17 cellular contexts compared by ENCODE assay signal in the genomic region with DNA sequence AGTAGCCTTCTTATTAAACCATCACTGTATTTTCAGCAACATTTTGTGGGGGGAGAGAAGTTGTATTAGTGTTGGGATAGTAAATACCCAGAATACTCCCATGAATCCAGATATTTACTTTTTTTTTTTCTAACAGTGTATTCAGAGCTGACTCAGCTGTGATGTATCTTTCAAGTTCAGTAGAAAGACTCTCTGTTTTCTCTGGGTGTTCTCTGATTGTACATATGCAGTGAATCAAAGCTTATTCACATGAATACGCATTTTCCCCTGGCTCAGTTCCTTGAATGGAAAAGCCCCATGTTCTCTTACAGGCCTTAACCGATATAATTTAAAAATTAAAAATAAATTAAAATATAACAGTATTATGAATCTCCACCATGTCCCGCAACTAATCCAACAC. TPM values are rescaled to one million over a fixed set of nuclear protein-coding genes. Genes with fewer than 3 reads are reported as not detected.
DNase-seq lines count a peak whose midpoint lies in the region; ATAC-seq and TF ChIP-seq lines count a peak whose summit lies in the region.
"Had no signal": no experiment of that assay in that cellular context is flagged by ENCODE, and none has a peak within 500 bp of the region (broad histone marks: within the 10 kb centered on the region; RNA-seq: fewer than 3 reads in every experiment).

No MANE protein-coding gene starts in this region.

- H3K9ac ChIP-seq in PC-3 (ENCODE audit: low read length) (peak overlapping the region; percentile 89), fibroblast of lung (ENCODE audit: insufficient read depth, low read length) (no peak overlapping the region)

- peaks cover 8% of the 10 kb centered on the region for H3K4me1 Mint-ChIP-seq in activated T-cell treated with anti-CD3 and anti-CD28 coated beads, Interleukin-2, amount 50 U/mL, for 4 hours (ENCODE audit: low read depth)

- H3K79me2 ChIP-seq in PC-3 (ENCODE audit: low read length) = peaks cover 6% of the 10 kb centered on the region; the same call in 1 of the 2 replicates
- no peaks in the 10 kb centered on the region for H3K79me2 ChIP-seq in fibroblast of lung (ENCODE audit: control insufficient read depth, insufficient read depth, low read length)

- no peak overlapping the region for H3K4me3 Mint-ChIP-seq in activated T-cell treated with anti-CD3 and anti-CD28 coated beads, Interleukin-2, amount 50 U/mL, for 4 hours

- CTCF ChIA-PET in PC-3 (lab: Charles Lee) = interaction anchor here (0.6 to 2.2 kb wide), 3 partner anchors 16 to 198 kb away, joined by 3 to 9 read pairs (median 4); no protein-coding TSS in a partner anchor

- no peaks in the 10 kb centered on the region for H3K9me2 ChIP-seq in PC-3 (replicated peaks; ENCODE audit: low read length)

- H4K20me1 ChIP-seq in PC-3 (ENCODE audit: low read length) = peaks cover 9% of the 10 kb centered on the region
- H4K20me1 ChIP-seq in fibroblast of lung (ENCODE audit: control insufficient read depth, extremely low read depth, insufficient read depth, low read length) = no peaks in the 10 kb centered on the region

- POLR2A ChIA-PET in PC-3 (lab: Charles Lee; ENCODE audit: unreplicated experiment) = interaction anchor here (0.6 to 0.7 kb wide), 4 partner anchors 74 to 767 kb away, joined by 3 to 29 read pairs (median 4); a partner anchor contains a TSS

- H3K27me3 Mint-ChIP-seq in activated T-cell treated with anti-CD3 and anti-CD28 coated beads, Interleukin-2, amount 50 U/mL, for 4 hours (ENCODE audit: low read depth) = peaks cover 40% of the 10 kb centered on the region

- ATAC-seq in PC-3 (peak; percentile 58), GM21723 (IDR thresholded peaks at IDR 0.05; ENCODE audit: unreplicated experiment) (no peak)
- no peak for ATAC-seq in activated T-cell treated with anti-CD3 and anti-CD28 coated beads, Interleukin-2, amount 50 U/mL, for 4 hours

- peak overlapping the region; percentile 83 for H3K4me2 ChIP-seq in PC-3 (ENCODE audit: low read length)
- H3K4me2 ChIP-seq in fibroblast of lung (ENCODE audit: extremely low read depth, insufficient read depth, low read length) = no peak overlapping the region

- intact Hi-C loops in PC-3 (cut with micrococcal nuclease) = loop anchor here (1.0 kb wide), 1 partner anchor 294 kb away; no protein-coding TSS in a partner anchor

- H3F3A ChIP-seq in PC-3 (ENCODE audit: low read length, unreplicated experiment) = no peaks in the 10 kb centered on the region

- DNase-seq in EL (peak; percentile 31), PC-3 (peak; percentile 87), fibroblast of lung (ENCODE audit: low read depth in 2 of 2) (peak; percentile 71 to 79), non-pigmented ciliary epithelial cell (ENCODE audit: low read depth) (peak; percentile 60), NCI-H82 (lab: John Stamatoyannopoulos, UW) (no peak)
- no peak for DNase-seq in activated T-cell treated with anti-CD3 and anti-CD28 coated beads, Interleukin-2, amount 50 U/mL, for 4 hours
- DNase-seq in activated CD8-positive, alpha-beta memory T cell treated with anti-CD3 and anti-CD28 coated beads, Interleukin-2, amount 50 U/mL, for 4 hours = no peak
- DNase-seq: activated CD8-positive, alpha-beta memory T cell treated with anti-CD3 and anti-CD28 coated beads, Interleukin-2, amount 10 ng/mL, durations not matched to agents 7 days and 5 days; CD4-positive, alpha-beta memory T cell; NCI-H187 treated with DMSO at 0.1 percent for 48 hours; Peyer's patch; stimulated activated CD4-positive, alpha-beta T cell treated with anti-CD3 and anti-CD28 coated beads, Interleukin-4, amount 100 ng/mL, for 4 hours had no signal

- H3K9me3 Mint-ChIP-seq in activated T-cell treated with anti-CD3 and anti-CD28 coated beads, Interleukin-2, amount 50 U/mL, for 4 hours = no peaks in the 10 kb centered on the region

- no peaks in the 10 kb centered on the region for H3K27me3 ChIP-seq in PC-3 (ENCODE audit: low read length)
- H3K27me3 ChIP-seq in fibroblast of lung (ENCODE audit: control insufficient read depth, insufficient read depth, low read length) = no peaks in the 10 kb centered on the region
- H3K27me3 ChIP-seq: ovary, Peyer's patch had no signal

- no TSS peak for BruUV-seq in PC-3 (replicated peaks; lab: Mats Ljungman, UMichigan)

- no peaks in the 10 kb centered on the region for H3K9me3 ChIP-seq in PC-3 (ENCODE audit: low read length)
- H3K9me3 ChIP-seq in fibroblast of lung (ENCODE audit: control insufficient read depth, insufficient read depth, low read depth, low read length) = no peaks in the 10 kb centered on the region
- H3K9me3 ChIP-seq: ovary, Peyer's patch had no signal

- H3K4me1 ChIP-seq in PC-3 (ENCODE audit: insufficient read depth, low read length) = peaks cover 15% of the 10 kb centered on the region
- peaks cover 2% of the 10 kb centered on the region for H3K4me1 ChIP-seq in fibroblast of lung (ENCODE audit: control insufficient read depth, extremely low read depth, insufficient read depth, low read length)

- H2AFZ ChIP-seq in PC-3 (ENCODE audit: low read length) (no peak overlapping the region), fibroblast of lung (ENCODE audit: low read length) (no peak overlapping the region)

- H3K4me3 ChIP-seq in PC-3 (ENCODE audit: low read length) (peak overlapping the region; percentile 83), fibroblast of lung (replicated peaks in 1 of 4; ENCODE audit: control extremely low read depth in 1 of 4, insufficient read depth in 1 of 4, low read depth in 3 of 4, low read length in 4 of 4) (peak overlapping the region in 1 of 4 experiments; percentile 68)
- H3K4me3 ChIP-seq: K562 had no signal

- peaks cover 6% of the 10 kb centered on the region; the same call in 1 of the 2 replicates for H3K36me3 ChIP-seq in PC-3 (ENCODE audit: low read depth, low read length)
- no peaks in the 10 kb centered on the region for H3K36me3 ChIP-seq in fibroblast of lung (ENCODE audit: control insufficient read depth, insufficient read depth, low read length)
- H3K36me3 ChIP-seq: ovary, Peyer's patch had no signal

- H3K36me3 Mint-ChIP-seq in activated T-cell treated with anti-CD3 and anti-CD28 coated beads, Interleukin-2, amount 50 U/mL, for 4 hours (ENCODE audit: insufficient read depth) = no peaks in the 10 kb centered on the region
- H3K36me3 Mint-ChIP-seq: activated CD8-positive, alpha-beta memory T cell treated with anti-CD3 and anti-CD28 coated beads, Interleukin-2, amount 10 ng/mL, durations not matched to agents 7 days and 5 days; CD4-positive, alpha-beta memory T cell had no signal

- H3K27ac ChIP-seq in PC-3 (ENCODE audit: low read length) (peak overlapping the region; percentile 90), fibroblast of lung (ENCODE audit: insufficient read depth, low read length) (no peak overlapping the region)
- H3K27ac ChIP-seq: Peyer's patch had no signal

- TF ChIP-seq CTCF in PC-3 (conservative IDR thresholded peaks at IDR 0.05; ENCODE audit: low read depth, low read length) (no peak), fibroblast of lung (conservative IDR thresholded peaks at IDR 0.05 in 1 of 2, IDR thresholded peaks at IDR 0.05 in 1 of 2; ENCODE audit: low read depth in 1 of 2, low read length in 2 of 2) (no peak)

RNA-seq across cellular contexts. Expression of a gene that starts 1.3 kb away (rescaled TPM):
- total RNA-seq in PC-3 (2014; rRNA removed) = 53.1 and 62.6 TPM in 2 replicates
- 1.5 and 14.4 TPM in 2 replicates for total RNA-seq in fibroblast of lung
- 57.6 and 76.0 TPM in 2 replicates for polyA plus RNA-seq in fibroblast of lung
- polyA plus RNA-seq in fibroblast of lung (2012) = 58.9 and 71.5 TPM in 2 replicates
- 35.6 and 44.9 TPM in 2 replicates for polyA minus RNA-seq in fibroblast of lung (ENCODE audit: low replicate concordance)
- 1 to 10 TPM; 1.2 to 3.2 (median 1.3) TPM for total RNA-seq in activated T-cell treated with anti-CD3 and anti-CD28 coated beads, Interleukin-2, amount 50 U/mL, for 4 hours
- total RNA-seq: CD4-positive, alpha-beta memory T cell had no signal
- polyA plus RNA-seq: CD4-positive, alpha-beta memory T cell had no signal

RNA-seq across cellular contexts. Expression of a gene that starts 17.1 kb away (rescaled TPM):
- total RNA-seq in PC-3 (2014; rRNA removed) (not detected in 2 replicates), fibroblast of lung (not detected in 2 replicates)
- not detected in 2 replicates for polyA plus RNA-seq in fibroblast of lung
- not detected in 2 replicates for polyA plus RNA-seq in fibroblast of lung (2012)
- polyA minus RNA-seq in fibroblast of lung (ENCODE audit: low replicate concordance) = not detected in 2 replicates
- total RNA-seq in activated T-cell treated with anti-CD3 and anti-CD28 coated beads, Interleukin-2, amount 50 U/mL, for 4 hours = not detected
- total RNA-seq: activated CD8-positive, alpha-beta memory T cell treated with anti-CD3 and anti-CD28 coated beads, Interleukin-2, amount 10 ng/mL, durations not matched to agents 7 days and 5 days; CD4-positive, alpha-beta memory T cell; H7; Peyer's patch had no signal
- polyA plus RNA-seq: adipose tissue; CD4-positive, alpha-beta memory T cell had no signal

RNA-seq across cellular contexts. Expression of a gene that starts 32.3 kb away (rescaled TPM):
- total RNA-seq in PC-3 (2014; rRNA removed) = 3.0 and 4.4 TPM in 2 replicates
- 9.0 and 27.2 TPM in 2 replicates for total RNA-seq in fibroblast of lung
- 23.1 and 46.1 TPM in 2 replicates for polyA plus RNA-seq in fibroblast of lung
- polyA plus RNA-seq in fibroblast of lung (2012) = 37.7 and 63.8 TPM in 2 replicates
- 0.59 and 2.2 TPM in 2 replicates for polyA minus RNA-seq in fibroblast of lung (ENCODE audit: low replicate concordance)
- total RNA-seq in activated T-cell treated with anti-CD3 and anti-CD28 coated beads, Interleukin-2, amount 50 U/mL, for 4 hours = under 1 TPM in 2 of 3 donors, not detected in 1; 0.05 TPM
- total RNA-seq: activated CD8-positive, alpha-beta memory T cell treated with anti-CD3 and anti-CD28 coated beads, Interleukin-2, amount 10 ng/mL, durations not matched to agents 7 days and 5 days; CD4-positive, alpha-beta memory T cell; K562 had no signal
- polyA plus RNA-seq: CD4-positive, alpha-beta memory T cell had no signal

Comparison
In these comparisons a context has a peak if more than half of its experiments do, and no peak if none do; other contexts are left out.
1. DNase-seq: peak in EL (single experiment), PC-3 (single experiment), fibroblast of lung (2 of 2) and non-pigmented ciliary epithelial cell (single experiment); none in activated T-cell treated with anti-CD3 and anti-CD28 coated beads, Interleukin-2, amount 50 U/mL, for 4 hours (single experiment), activated CD8-positive, alpha-beta memory T cell treated with anti-CD3 and anti-CD28 coated beads, Interleukin-2, amount 50 U/mL, for 4 hours (single experiment) and NCI-H82 (single experiment).